Comparison of ENCODE assay signal across 13 cellular contexts in the genomic region with DNA sequence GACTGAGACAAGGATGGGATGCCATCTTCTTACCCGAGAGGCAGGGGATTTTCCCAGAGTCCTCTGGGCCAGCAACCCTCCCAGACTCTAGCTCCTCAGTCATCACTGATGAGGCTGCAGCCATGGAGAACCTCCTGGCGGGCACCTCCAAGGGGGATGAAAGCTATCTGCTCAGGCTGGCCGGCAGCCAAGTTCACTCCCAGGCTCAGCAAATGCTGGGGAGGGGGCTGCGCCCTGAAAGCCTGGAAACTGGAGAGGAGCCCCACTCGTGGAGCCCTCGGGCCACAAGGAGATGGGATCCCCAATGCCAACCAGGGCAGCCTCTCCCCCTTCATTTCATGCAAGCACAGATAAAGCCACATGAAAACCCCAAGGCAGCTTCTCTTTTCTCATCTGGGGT.
A peak's percentile ranks its signal among the peaks of the same experiment; 100 is the strongest.
DNase-seq lines count a peak whose midpoint lies in the region; ATAC-seq and TF ChIP-seq lines count a peak whose summit lies in the region.
"Had no signal": no experiment of that assay in that cellular context is flagged by ENCODE, and none has a peak within 500 bp of the region (broad histone marks: within the 10 kb centered on the region; RNA-seq: fewer than 3 reads in every experiment).

No MANE protein-coding gene starts in this region.

- H3K27ac ChIP-seq in right cardiac atrium (ENCODE audit: low read length) (no peak overlapping the region), left ventricle myocardium inferior (replicated peaks) (no peak overlapping the region), neuronal stem cell (replicated peaks; ENCODE audit: low read length) (no peak overlapping the region)
- H3K27ac ChIP-seq in naive thymus-derived CD4-positive, alpha-beta T cell (ENCODE audit: low read depth, low read length) = no peak overlapping the region

- no peaks in the 10 kb centered on the region for H3K4me1 ChIP-seq in right cardiac atrium (ENCODE audit: control insufficient read depth, insufficient read depth, low read length)
- no peaks in the 10 kb centered on the region for H3K4me1 ChIP-seq in left ventricle myocardium inferior
- H3K4me1 ChIP-seq in neuronal stem cell (ENCODE audit: control insufficient read depth in 2 of 2, insufficient read depth in 1 of 2, low read depth in 1 of 2, low read length in 2 of 2) = peaks cover 0 to 3% of the 10 kb centered on the region in 2 donors
- H3K4me1 ChIP-seq in naive thymus-derived CD4-positive, alpha-beta T cell (ENCODE audit: control insufficient read depth in 2 of 2, insufficient read depth in 2 of 2, low read length in 2 of 2) = no peaks in the 10 kb centered on the region
- H3K4me1 ChIP-seq: HAP-1 had no signal

- H4K8ac ChIP-seq in neuronal stem cell (ENCODE audit: low read depth, low read length) = no peak overlapping the region

- H2BK5ac ChIP-seq in neuronal stem cell (ENCODE audit: low read length) = no peak overlapping the region

- no peak overlapping the region for H3K14ac ChIP-seq in neuronal stem cell (ENCODE audit: low read length)

- peak overlapping the region; percentile 41 for H2BK12ac ChIP-seq in neuronal stem cell (ENCODE audit: low read length)

- H2BK120ac ChIP-seq in neuronal stem cell (ENCODE audit: low read depth, low read length) = no peak overlapping the region

- no peak overlapping the region for H3K4ac ChIP-seq in neuronal stem cell (ENCODE audit: low read length)

- H3K4me3 ChIP-seq in right cardiac atrium (ENCODE audit: low read length) = no peak overlapping the region
- H3K4me3 ChIP-seq in left ventricle myocardium inferior = no peak overlapping the region
- H3K4me3 ChIP-seq in neuronal stem cell (ENCODE audit: low read length in 2 of 2) = no peak overlapping the region
- H3K4me3 ChIP-seq in naive thymus-derived CD4-positive, alpha-beta T cell (ENCODE audit: low read length) = no peak overlapping the region
- H3K4me3 ChIP-seq: HAP-1 had no signal

- H3K4me3 Mint-ChIP-seq in naive thymus-derived CD4-positive, alpha-beta T cell = no peak overlapping the region
- H3K4me3 Mint-ChIP-seq: CD14-positive monocyte; CD4-positive, alpha-beta memory T cell had no signal

- H2AK5ac ChIP-seq in neuronal stem cell (ENCODE audit: low read depth, low read length) = peak overlapping the region; percentile 70

- H3K4me2 ChIP-seq in neuronal stem cell (ENCODE audit: insufficient read depth, low read length, poor library complexity, severe bottlenecking) = no peak overlapping the region

- WGBS in right cardiac atrium = 50% methylated on average over 6 of the region's 6 CpGs
- no CpG with 5 or more reads among the region's 6 CpGs for WGBS in neuronal stem cell (ENCODE audit: extremely low coverage in 2 of 2, insufficient read length in 2 of 2, insufficient replicate concordance in 1 of 2), 2 donors

- POLR2A ChIA-PET in naive thymus-derived CD4-positive, alpha-beta T cell (lab: Charles Lee) = no interaction called here

- TF ChIP-seq CTCF in left ventricle myocardium inferior (IDR thresholded peaks at IDR 0.05; ENCODE audit: borderline replicate concordance) = no peak

- no peak overlapping the region for H3K27ac Mint-ChIP-seq in naive thymus-derived CD4-positive, alpha-beta T cell
- H3K27ac Mint-ChIP-seq: CD14-positive monocyte had no signal

- peaks cover under 1% of the 10 kb centered on the region for H3K79me1 ChIP-seq in neuronal stem cell (ENCODE audit: low read depth, low read length)

- no peak for ATAC-seq in right cardiac atrium
- ATAC-seq in naive thymus-derived CD4-positive, alpha-beta T cell = no peak

- H3K23ac ChIP-seq in neuronal stem cell (ENCODE audit: low read depth, low read length, poor library complexity) = no peak overlapping the region

- peaks cover 0 to 6% (median 0%) of the 10 kb centered on the region in 5 donors for H3K27me3 Mint-ChIP-seq in naive thymus-derived CD4-positive, alpha-beta T cell

- CTCF ChIA-PET in naive thymus-derived CD4-positive, alpha-beta T cell (lab: Charles Lee) = no interaction called here

- intact Hi-C loops in right cardiac atrium (cut with DNase I) (no loop called here), left ventricle myocardium inferior (cut with micrococcal nuclease) (no loop called here)
- intact Hi-C loops in naive thymus-derived CD4-positive, alpha-beta T cell (cut with micrococcal nuclease) = no loop called here

- peak overlapping the region; percentile 55 for H2BK15ac ChIP-seq in neuronal stem cell (ENCODE audit: low read length)

- no peaks in the 10 kb centered on the region for H3K27me3 ChIP-seq in right cardiac atrium (ENCODE audit: control insufficient read depth, insufficient read depth)
- H3K27me3 ChIP-seq in left ventricle myocardium inferior (ENCODE audit: low read depth) = peaks cover 97% of the 10 kb centered on the region
- peaks cover 0 to 29% (median 0%) of the 10 kb centered on the region in 3 experiments for H3K27me3 ChIP-seq in neuronal stem cell (ENCODE audit: control insufficient read depth in 3 of 3, insufficient read depth in 3 of 3, low read depth in 1 of 3, low read length in 3 of 3)
- no peaks in the 10 kb centered on the region for H3K27me3 ChIP-seq in naive thymus-derived CD4-positive, alpha-beta T cell (ENCODE audit: control insufficient read depth in 2 of 2, insufficient read depth in 2 of 2, low read length in 2 of 2)
- H3K27me3 ChIP-seq: BE2C had no signal

- no peak overlapping the region for H3K9ac ChIP-seq in neuronal stem cell (ENCODE audit: low read depth, low read length, poor library complexity)

- no peaks in the 10 kb centered on the region for H3K9me3 Mint-ChIP-seq in naive thymus-derived CD4-positive, alpha-beta T cell
- H3K9me3 Mint-ChIP-seq: CD14-positive monocyte; CD4-positive, alpha-beta memory T cell had no signal

- peaks cover 0 to 12% (median 0%) of the 10 kb centered on the region in 7 donors for H3K4me1 Mint-ChIP-seq in naive thymus-derived CD4-positive, alpha-beta T cell
- H3K4me1 Mint-ChIP-seq: CD14-positive monocyte had no signal

- H3K9me3 ChIP-seq in right cardiac atrium (ENCODE audit: control insufficient read depth, low read length) (no peaks in the 10 kb centered on the region), left ventricle myocardium inferior (replicated peaks) (no peaks in the 10 kb centered on the region), neuronal stem cell (replicated peaks in 1 of 2; ENCODE audit: control insufficient read depth in 2 of 2, insufficient read depth in 1 of 2, low read depth in 1 of 2, low read length in 2 of 2) (peaks cover 0 to under 1% of the 10 kb centered on the region in 2 donors)
- H3K9me3 ChIP-seq in naive thymus-derived CD4-positive, alpha-beta T cell (ENCODE audit: control insufficient read depth in 2 of 3, low read length in 3 of 3) = no peaks in the 10 kb centered on the region
- H3K9me3 ChIP-seq: BE2C, HAP-1 had no signal

- H2AFZ ChIP-seq in neuronal stem cell (ENCODE audit: low read length) = no peak overlapping the region

- no peaks in the 10 kb centered on the region for H3K36me3 Mint-ChIP-seq in naive thymus-derived CD4-positive, alpha-beta T cell
- H3K36me3 Mint-ChIP-seq: CD14-positive monocyte; CD4-positive, alpha-beta memory T cell had no signal

- DNase-seq in NCI-H345 (lab: John Stamatoyannopoulos, UW) = peak; percentile 2
- DNase-seq in NCI-H345 treated with DMSO at 0.1 percent for 48 hours (lab: John Stamatoyannopoulos, UW; ENCODE audit: unreplicated experiment) = no peak
- peak in 2 of 3 donors; percentile 27 to 30 for DNase-seq in right cardiac atrium
- DNase-seq in left ventricle myocardium inferior = no peak
- DNase-seq in NCI-H1694 treated with DMSO at 0.1 percent for 48 hours (lab: John Stamatoyannopoulos, UW) = peak; percentile 21
- no peak for DNase-seq in neuronal stem cell (ENCODE audit: low spot score)
- DNase-seq in naive thymus-derived CD4-positive, alpha-beta T cell = no peak
- no peak for DNase-seq in AG08395 (ENCODE audit: low spot score)
- DNase-seq: BE2C, Calu3 had no signal

- no peak overlapping the region for H3K18ac ChIP-seq in neuronal stem cell (ENCODE audit: low read length)

- no peak overlapping the region for H4K91ac ChIP-seq in neuronal stem cell (ENCODE audit: low read depth, low read length, poor library complexity)

- H3K36me3 ChIP-seq in left ventricle myocardium inferior (no peaks in the 10 kb centered on the region), neuronal stem cell (replicated peaks in 1 of 2; ENCODE audit: control insufficient read depth in 2 of 2, insufficient read depth in 2 of 2, low read length in 2 of 2) (no peaks in the 10 kb centered on the region)
- H3K36me3 ChIP-seq in naive thymus-derived CD4-positive, alpha-beta T cell (ENCODE audit: control insufficient read depth in 2 of 3, insufficient read depth in 3 of 3, low read length in 3 of 3) = no peaks in the 10 kb centered on the region
- H3K36me3 ChIP-seq: BE2C, HAP-1 had no signal

Comparison
In these comparisons a context has a peak if more than half of its experiments do, and no peak if none do; other contexts are left out.
1. DNase-seq: peak in NCI-H345 (single experiment), right cardiac atrium (2 of 3) and NCI-H1694 treated with DMSO at 0.1 percent for 48 hours (single experiment); none in NCI-H345 treated with DMSO at 0.1 percent for 48 hours (single experiment), left ventricle myocardium inferior (single experiment), neuronal stem cell (single experiment), naive thymus-derived CD4-positive, alpha-beta T cell (0 of 9) and AG08395 (single experiment).